Comparison of ENCODE assay signal across 7 cellular contexts in the genomic region with DNA sequence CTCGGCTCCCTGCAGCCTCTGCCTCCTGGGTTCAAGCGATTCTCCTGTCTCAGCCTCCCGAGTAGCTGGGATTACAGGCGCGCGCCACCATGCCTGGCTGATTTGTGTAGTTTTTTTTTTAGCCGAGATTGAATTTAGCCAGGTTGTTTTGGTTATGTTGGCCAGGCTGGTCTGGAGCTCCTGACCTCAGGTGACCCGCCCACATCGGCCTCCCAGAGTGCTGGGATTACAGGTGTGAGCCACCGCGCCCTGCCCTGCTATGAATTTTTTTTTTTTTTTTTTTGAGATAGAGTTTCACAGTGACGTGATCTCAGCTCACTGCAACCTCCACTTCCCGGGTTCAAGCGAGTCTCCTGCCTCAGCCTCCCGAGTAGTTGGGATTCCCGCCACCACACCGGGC. TPM values are rescaled to one million over a fixed set of nuclear protein-coding genes. Genes with fewer than 3 reads are reported as not detected.
A peak's percentile ranks its signal among the peaks of the same experiment; 100 is the strongest.
DNase-seq lines count a peak whose midpoint lies in the region; ATAC-seq and TF ChIP-seq lines count a peak whose summit lies in the region.
"Not testable (repeated sequence)": the region's sequence is repeated elsewhere in the genome, so short reads cannot be mapped to it uniquely, and the experiment has no call there.

No MANE protein-coding gene starts in this region.

- not testable (repeated sequence) for H2AFZ ChIP-seq in mammary epithelial cell (ENCODE audit: low read depth, low read length)

- not testable (repeated sequence) for ATAC-seq in foreskin keratinocyte

- peaks cover 68% of the 10 kb centered on the region for H3K79me2 ChIP-seq in mammary epithelial cell (ENCODE audit: insufficient read depth, low read length)

- CTCF ChIA-PET in activated CD4-positive, alpha-beta memory T cell treated with anti-CD3 and anti-CD28 coated beads for 36 hours (lab: Charles Lee) = interaction anchor here (0.7 to 1.1 kb wide), 3 partner anchors 41 to 96 kb away, joined by 3 read pairs; no protein-coding TSS in a partner anchor
- CTCF ChIA-PET in mammary epithelial cell (lab: Charles Lee; ENCODE audit: low non-redundant PET) = not testable (repeated sequence)

- not testable (repeated sequence) for H3K9me3 Mint-ChIP-seq in activated CD4-positive, alpha-beta memory T cell treated with anti-CD3 and anti-CD28 coated beads for 36 hours

- H3K36me3 Mint-ChIP-seq in activated CD4-positive, alpha-beta memory T cell treated with anti-CD3 and anti-CD28 coated beads for 36 hours = peaks cover 60% of the 10 kb centered on the region

- in situ Hi-C loops in mammary epithelial cell (cut with MboI; ENCODE audit: low sequenced_read_pairs in 2 of 2) = not testable (repeated sequence)

- H3K4me3 ChIP-seq in GM08714 (ENCODE audit: low read length) = peak overlapping the region; percentile 77
- peak overlapping the region; percentile 55 to 98 (median 96) for H3K4me3 ChIP-seq in mammary epithelial cell (replicated peaks in 1 of 3; ENCODE audit: insufficient read depth in 1 of 3, low read depth in 2 of 3, low read length in 3 of 3)
- peak overlapping the region; percentile 84 for H3K4me3 ChIP-seq in mesodermal cell (ENCODE audit: extremely low read depth, insufficient read depth, low read length, poor library complexity, severe bottlenecking)
- peak overlapping the region; percentile 75 for H3K4me3 ChIP-seq in skeletal muscle satellite cell (ENCODE audit: low read length)

- H3K9ac ChIP-seq in mammary epithelial cell (ENCODE audit: insufficient read depth, low read length) (peak overlapping the region; percentile 100), skeletal muscle satellite cell (ENCODE audit: low read depth, low read length) (peak overlapping the region; percentile 99)

- POLR2A ChIA-PET in activated CD4-positive, alpha-beta memory T cell treated with anti-CD3 and anti-CD28 coated beads for 36 hours (lab: Charles Lee) = interaction anchor here (0.6 to 4.3 kb wide), 4 partner anchors 10 to 95 kb away, joined by 3 to 30 read pairs (median 19); partner anchors contain the start of gene ANKRD26

- H3K4me3 Mint-ChIP-seq in activated CD4-positive, alpha-beta memory T cell treated with anti-CD3 and anti-CD28 coated beads for 36 hours = peak overlapping the region; percentile 97

- peak overlapping the region; percentile 53 for H3K4me2 ChIP-seq in mammary epithelial cell (ENCODE audit: insufficient read depth, low read depth, low read length)
- peak overlapping the region; percentile 97 for H3K4me2 ChIP-seq in skeletal muscle satellite cell (ENCODE audit: low read length)

- peaks cover 28% of the 10 kb centered on the region for H3K4me1 Mint-ChIP-seq in activated CD4-positive, alpha-beta memory T cell treated with anti-CD3 and anti-CD28 coated beads for 36 hours (ENCODE audit: low read depth)

- not testable (repeated sequence) for H3K27me3 Mint-ChIP-seq in activated CD4-positive, alpha-beta memory T cell treated with anti-CD3 and anti-CD28 coated beads for 36 hours

- not testable (repeated sequence) for TF ChIP-seq CTCF in mammary epithelial cell (conservative IDR thresholded peaks at IDR 0.05 in 1 of 2, IDR thresholded peaks at IDR 0.05 in 1 of 2; ENCODE audit: extremely low read depth in 1 of 2, insufficient read depth in 1 of 2, low read depth in 1 of 2, low read length in 2 of 2); foreskin keratinocyte (conservative IDR thresholded peaks at IDR 0.05)

- not testable (repeated sequence) for H3K9me3 ChIP-seq in mammary epithelial cell (replicated peaks; ENCODE audit: insufficient read depth, low read length); mesodermal cell (ENCODE audit: control insufficient read depth, low read length); skeletal muscle satellite cell (replicated peaks; ENCODE audit: low read length)

- BruUV-seq in mammary epithelial cell (replicated peaks; lab: Mats Ljungman, UMichigan) = not testable (repeated sequence)

- dilution Hi-C loops in mammary epithelial cell (cut with HindIII; ENCODE audit: low sequenced_read_pairs) = not testable (repeated sequence)

- WGBS in mammary epithelial cell (ENCODE audit: low coverage, missing lambda C conversion rate) = 89% methylated on average over 16 of the region's 17 CpGs
- WGBS in mesodermal cell (ENCODE audit: insufficient coverage in 2 of 2), 2 experiments = 61 to 71% methylated on average over 3 to 12 of the region's 17 CpGs

- DNase-seq in NCI-H146 (lab: John Stamatoyannopoulos, UW) = peak; percentile 6
- peak; percentile 11 for DNase-seq in activated CD4-positive, alpha-beta memory T cell treated with anti-CD3 and anti-CD28 coated beads for 36 hours
- DNase-seq in mammary epithelial cell, foreskin keratinocyte: not testable (repeated sequence)

- H3K4me1 ChIP-seq in mammary epithelial cell (ENCODE audit: insufficient read depth, low read length) (peaks cover 15% of the 10 kb centered on the region), foreskin keratinocyte (peaks cover 18% of the 10 kb centered on the region), skeletal muscle satellite cell (ENCODE audit: control insufficient read depth, insufficient read depth, low read length) (peaks cover 21% of the 10 kb centered on the region)
- H3K4me1 ChIP-seq in mesodermal cell (ENCODE audit: control insufficient read depth, insufficient read depth, low read length, poor library complexity, severe bottlenecking) = not testable (repeated sequence)

- not testable (repeated sequence) for H3K27me3 ChIP-seq in mammary epithelial cell (ENCODE audit: insufficient read depth, low read length); foreskin keratinocyte; skeletal muscle satellite cell (ENCODE audit: control insufficient read depth, insufficient read depth, low read length)

- H3K27ac ChIP-seq in mammary epithelial cell (ENCODE audit: insufficient read depth, low read depth, low read length) (peak overlapping the region; percentile 99), foreskin keratinocyte (peak overlapping the region; percentile 100)
- H3K27ac ChIP-seq in mesodermal cell (ENCODE audit: low read depth, low read length, severe bottlenecking) = not testable (repeated sequence)

- peak overlapping the region; percentile 100 for H3K27ac Mint-ChIP-seq in activated CD4-positive, alpha-beta memory T cell treated with anti-CD3 and anti-CD28 coated beads for 36 hours

- intact Hi-C loops in activated CD4-positive, alpha-beta memory T cell treated with anti-CD3 and anti-CD28 coated beads for 36 hours (cut with micrococcal nuclease) = loop anchor here (5.0 to 10.0 kb wide), 4 partner anchors 672 to 1178 kb away; no protein-coding TSS in a partner anchor
- intact Hi-C loops in mammary epithelial cell (cut with micrococcal nuclease) = loop anchor here (10.0 kb wide), 1 partner anchor 208 kb away; no protein-coding TSS in a partner anchor

- H3K36me3 ChIP-seq in mammary epithelial cell (ENCODE audit: insufficient read depth, low read length) (peaks cover 15% of the 10 kb centered on the region), mesodermal cell (ENCODE audit: control insufficient read depth, insufficient read depth, low read length) (peaks cover 47% of the 10 kb centered on the region), skeletal muscle satellite cell (ENCODE audit: insufficient read depth, low read length) (peaks cover 13% of the 10 kb centered on the region)

- H4K20me1 ChIP-seq in mammary epithelial cell (ENCODE audit: insufficient read depth, low read length) = not testable (repeated sequence)

RNA-seq across cellular contexts. Expression of gene MASTL, which starts 1.4 kb away (rescaled TPM):
- 10 to 100 TPM; 44.2 to 50.4 TPM for total RNA-seq in activated CD4-positive, alpha-beta memory T cell treated with anti-CD3 and anti-CD28 coated beads for 36 hours
- total RNA-seq in mammary epithelial cell (10 to 100 TPM in 1 of 2 donors, 1 to 10 TPM in 1; 6.5 to 15.8 TPM), foreskin keratinocyte (31.6 and 43.7 TPM in 2 replicates)
- polyA plus RNA-seq in mammary epithelial cell (8.9 TPM), foreskin keratinocyte (11.5 and 18.0 TPM in 2 replicates)
- polyA minus RNA-seq in mammary epithelial cell = 12.2 TPM
- 32.9 TPM for polyA plus RNA-seq in mesodermal cell (2013, experiment 1 of 2)
- 35.5 TPM for polyA plus RNA-seq in mesodermal cell (2013, experiment 2 of 2)
- total RNA-seq in skeletal muscle satellite cell (2012; rRNA removed) = 12.0 and 12.9 TPM in 2 replicates

RNA-seq across cellular contexts. Expression of gene YME1L1, which starts 2.4 kb away (rescaled TPM):
- 100 to 1,000 TPM; 115 to 119 TPM for total RNA-seq in activated CD4-positive, alpha-beta memory T cell treated with anti-CD3 and anti-CD28 coated beads for 36 hours
- total RNA-seq in mammary epithelial cell (100 to 1,000 TPM in 1 of 2 donors, 10 to 100 TPM in 1; 77.2 to 118 TPM), foreskin keratinocyte (106 and 108 TPM in 2 replicates)
- polyA plus RNA-seq in mammary epithelial cell (41.6 TPM), foreskin keratinocyte (39.6 and 47.5 TPM in 2 replicates)
- 53.6 TPM for polyA minus RNA-seq in mammary epithelial cell
- polyA plus RNA-seq in mesodermal cell (2013, experiment 1 of 2) = 128 TPM
- polyA plus RNA-seq in mesodermal cell (2013, experiment 2 of 2) = 126 TPM
- total RNA-seq in skeletal muscle satellite cell (2012; rRNA removed) = 73.8 and 80.9 TPM in 2 replicates

RNA-seq across cellular contexts. Expression of gene ANKRD26, which starts 56.3 kb away (rescaled TPM):
- 1 to 10 TPM; 6.7 to 7.1 TPM for total RNA-seq in activated CD4-positive, alpha-beta memory T cell treated with anti-CD3 and anti-CD28 coated beads for 36 hours
- total RNA-seq in mammary epithelial cell (1 to 10 TPM; 7.0 to 8.1 TPM), foreskin keratinocyte (7.9 and 8.3 TPM in 2 replicates)
- polyA plus RNA-seq in mammary epithelial cell (1.1 TPM), foreskin keratinocyte (1.9 and 2.3 TPM in 2 replicates)
- 4.1 TPM for polyA minus RNA-seq in mammary epithelial cell
- 8.0 TPM for polyA plus RNA-seq in mesodermal cell (2013, experiment 1 of 2)
- polyA plus RNA-seq in mesodermal cell (2013, experiment 2 of 2) = 11.6 TPM
- total RNA-seq in skeletal muscle satellite cell (2012; rRNA removed) = 5.7 and 7.6 TPM in 2 replicates
